In genomic region chr14:98200621-98201020, GRCh38 we compare ENCODE assay signal across 16 cellular contexts.
"Had no signal": no experiment of that assay in that cellular context is flagged by ENCODE, and none has a peak within 500 bp of the region (broad histone marks: within the 10 kb centered on the region; RNA-seq: fewer than 3 reads in every experiment).

No MANE protein-coding gene starts in this region.

- H3K27me3 ChIP-seq: thyroid gland had no signal

- H3K36me3 Mint-ChIP-seq: brain, natural killer cell had no signal

- H3K4me1 Mint-ChIP-seq: activated B cell treated with CpG ODN at 0.5 μM for 24 hours had no signal

- H3K27ac Mint-ChIP-seq: activated B cell treated with CpG ODN at 0.5 μM for 24 hours, brain, natural killer cell had no signal

- H3K4me3 ChIP-seq: esophagus squamous epithelium, heart right ventricle, spleen, thyroid gland had no signal

- H3K4me3 Mint-ChIP-seq: activated B cell treated with CpG ODN at 0.5 μM for 24 hours; brain; effector memory CD8-positive, alpha-beta T cell; natural killer cell had no signal

- H3K4me1 ChIP-seq: esophagus squamous epithelium, heart right ventricle, parathyroid adenoma, thyroid gland had no signal

- H3K27ac ChIP-seq: esophagus squamous epithelium, heart right ventricle, parathyroid adenoma, spleen, thyroid gland had no signal

- H3K9me3 ChIP-seq: esophagus squamous epithelium, heart right ventricle, spleen, thyroid gland had no signal

- H3K36me3 ChIP-seq: esophagus squamous epithelium, heart right ventricle, spleen, thyroid gland had no signal

- ATAC-seq: effector memory CD8-positive, alpha-beta T cell; heart right ventricle; natural killer cell had no signal

- H3K27me3 Mint-ChIP-seq: activated B cell treated with CpG ODN at 0.5 μM for 24 hours; activated CD4-positive, alpha-beta T cell treated with anti-CD3 and anti-CD28 coated beads, Interleukin-2, amount 10 ng/mL, durations not matched to agents 24 days and 14 days; effector memory CD8-positive, alpha-beta T cell had no signal

- H3K79me2 ChIP-seq: parathyroid adenoma had no signal

- H3K9ac ChIP-seq: parathyroid adenoma had no signal

- H2AFZ ChIP-seq: parathyroid adenoma had no signal

- DNase-seq: activated B cell treated with CpG ODN at 0.5 μM for 24 hours; activated CD4-positive, alpha-beta T cell treated with anti-CD3 and anti-CD28 coated beads, Interleukin-2, amount 10 ng/mL, durations not matched to agents 24 days and 14 days; activated CD8-positive, alpha-beta memory T cell treated with anti-CD3 and anti-CD28 coated beads, Interleukin-2, amount 50 U/mL, for 4 hours; activated effector memory CD4-positive, alpha-beta T cell treated with anti-CD3 and anti-CD28 coated beads, Interleukin-2, amount 50 U/mL, for 16 hours; anterior cingulate cortex; caudate nucleus; effector memory CD8-positive, alpha-beta T cell; esophagus squamous epithelium; heart right ventricle; mesenchymal stem cell; natural killer cell; spleen; stimulated activated naive CD4-positive, alpha-beta T cell; thyroid gland had no signal

- H3K9me3 Mint-ChIP-seq: brain; effector memory CD8-positive, alpha-beta T cell; natural killer cell had no signal
